ENCODE assay signal across 8 cellular contexts in genomic region chr19:13098291-13099072, GRCh38. TPM values are rescaled to one million over a fixed set of nuclear protein-coding genes. Genes with fewer than 3 reads are reported as not detected.
A peak's percentile ranks its signal among the peaks of the same experiment; 100 is the strongest.
DNase-seq lines count a peak whose midpoint lies in the region; ATAC-seq and TF ChIP-seq lines count a peak whose summit lies in the region.

No MANE protein-coding gene starts in this region.

- H3K27me3 Mint-ChIP-seq in CD8-positive, alpha-beta T cell (ENCODE audit: low read depth) = peaks cover 24% of the 10 kb centered on the region

- DNase-seq in CD8-positive, alpha-beta T cell = peak in 3 of 7 experiments; percentile 24 to 53 (median 50)
- DNase-seq in NCI-H748 treated with DMSO at 0.1 percent for 48 hours (lab: John Stamatoyannopoulos, UW) (peak; percentile 19), cardiac fibroblast (ENCODE audit: low read depth in 2 of 2) (peak; percentile 65 to 73), lung (ENCODE audit: low spot score) (no peak), vagina (ENCODE audit: extremely low spot score in 2 of 2) (no peak), cerebellar nuclear complex (lab: John Stamatoyannopoulos, UW) (no peak), NCI-H1417 (lab: John Stamatoyannopoulos, UW) (no peak)

- TF ChIP-seq POLR2A in vagina (IDR thresholded peaks at IDR 0.05) = no peak

- intact Hi-C loops in CD8-positive, alpha-beta T cell (cut with DNase I, micrococcal nuclease) = loop anchor here (1.0 to 5.0 kb wide), 4 partner anchors 18 to 211 kb away; partner anchors contain the start of genes KLF1 (in 1 of the 2) and TRMT1 (in 1 of the 2)
- intact Hi-C loops in vagina (cut with DNase I) = no loop called here

- peak overlapping the region; percentile 73 for H3K4me3 Mint-ChIP-seq in CD8-positive, alpha-beta T cell

- CTCF ChIA-PET in CD8-positive, alpha-beta T cell (lab: Charles Lee) = no interaction called here

- no peak for TF ChIP-seq CTCF in CD8-positive, alpha-beta T cell (IDR thresholded peaks at IDR 0.05)
- TF ChIP-seq CTCF in cardiac fibroblast (IDR thresholded peaks at IDR 0.05; ENCODE audit: low read depth, low read length) (no peak), lung (IDR thresholded peaks at IDR 0.05; ENCODE audit: control extremely low read depth, extremely low read depth) (no peak), vagina (IDR thresholded peaks at IDR 0.05) (no peak)

- peak overlapping the region; percentile 54 for H3K4me3 ChIP-seq in CD8-positive, alpha-beta T cell (ENCODE audit: low read depth, low read length)
- peak overlapping the region in 1 of 2 donors; percentile 28 for H3K4me3 ChIP-seq in cardiac fibroblast (replicated peaks in 1 of 2; ENCODE audit: low read depth in 2 of 2, low read length in 2 of 2)
- peak overlapping the region; percentile 22 for H3K4me3 ChIP-seq in lung
- peak overlapping the region; percentile 36 to 39 for H3K4me3 ChIP-seq in vagina

- H3K27ac Mint-ChIP-seq in CD8-positive, alpha-beta T cell = peak overlapping the region; percentile 57

- H3K9me3 ChIP-seq in CD8-positive, alpha-beta T cell (ENCODE audit: low read length) = no peaks in the 10 kb centered on the region
- H3K9me3 ChIP-seq in lung (ENCODE audit: control insufficient read depth in 2 of 2, insufficient read depth in 1 of 2, low read length in 1 of 2) (no peaks in the 10 kb centered on the region), vagina (no peaks in the 10 kb centered on the region)

- no peaks in the 10 kb centered on the region for H3K9me3 Mint-ChIP-seq in CD8-positive, alpha-beta T cell

- peaks cover 74% of the 10 kb centered on the region for H3K4me1 ChIP-seq in CD8-positive, alpha-beta T cell (ENCODE audit: insufficient read depth, low read length)
- H3K4me1 ChIP-seq in lung (ENCODE audit: control insufficient read depth in 2 of 2, insufficient read depth in 2 of 2, low read length in 2 of 2) (peaks cover 3 to 24% of the 10 kb centered on the region in 2 donors), vagina (peaks cover 82% of the 10 kb centered on the region)

- peaks cover 51% of the 10 kb centered on the region for H3K4me1 Mint-ChIP-seq in CD8-positive, alpha-beta T cell (ENCODE audit: low read depth)

- 3 to 12% methylated on average over 56 of the region's 56 CpGs for WGBS in lung, 2 donors

- H3K36me3 Mint-ChIP-seq in CD8-positive, alpha-beta T cell = no peaks in the 10 kb centered on the region

- no peak overlapping the region for H3K27ac ChIP-seq in CD8-positive, alpha-beta T cell (ENCODE audit: low read depth, low read length)
- H3K27ac ChIP-seq in lung (ENCODE audit: low read depth in 1 of 2, low read length in 1 of 2) (peak overlapping the region; percentile 87 to 96), vagina (peak overlapping the region; percentile 90)

- POLR2A ChIA-PET in CD8-positive, alpha-beta T cell (lab: Charles Lee) = interaction anchor here (1.1 to 1.7 kb wide), 3 partner anchors 19 to 133 kb away, joined by 6 to 8 read pairs (median 7); partner anchors contain the start of genes IER2, NACC1 and STX10

- H3K36me3 ChIP-seq in CD8-positive, alpha-beta T cell (ENCODE audit: insufficient read depth, low read length) = no peaks in the 10 kb centered on the region
- peaks cover 3 to 16% of the 10 kb centered on the region in 2 donors for H3K36me3 ChIP-seq in lung (ENCODE audit: control insufficient read depth in 2 of 2, insufficient read depth in 2 of 2, low read length in 2 of 2)
- no peaks in the 10 kb centered on the region for H3K36me3 ChIP-seq in vagina

- peaks cover 16% of the 10 kb centered on the region for H3K27me3 ChIP-seq in CD8-positive, alpha-beta T cell (ENCODE audit: insufficient read depth, low read length)
- H3K27me3 ChIP-seq in lung (ENCODE audit: control insufficient read depth, insufficient read depth) (no peaks in the 10 kb centered on the region), vagina (no peaks in the 10 kb centered on the region)

- ATAC-seq in CD8-positive, alpha-beta T cell = peak; percentile 13
- no peak for ATAC-seq in lung (ENCODE audit: insufficient read depth, low FRiP score)
- ATAC-seq in HG02840 (IDR thresholded peaks at IDR 0.05; ENCODE audit: low FRiP score, unreplicated experiment) = no peak

RNA-seq across cellular contexts. Expression of gene LYL1, which starts 4.2 kb away (rescaled TPM):
- total RNA-seq in CD8-positive, alpha-beta T cell = under 1 TPM; 0.81 to 0.92 TPM
- total RNA-seq in lung (10 to 100 TPM; 12.9 to 25.9 TPM), vagina (11.5 TPM)
- 10 to 100 TPM; 15.5 to 34.1 TPM for polyA plus RNA-seq in lung

RNA-seq across cellular contexts. Expression of gene TRMT1, which starts 18.1 kb away (rescaled TPM):
- total RNA-seq in CD8-positive, alpha-beta T cell = 10 to 100 TPM; 76.4 to 77.2 TPM
- total RNA-seq in lung = 10 to 100 TPM; 14.4 to 41.4 TPM
- 10 to 100 TPM; 46.1 to 48.2 TPM for polyA plus RNA-seq in lung
- 28.0 TPM for total RNA-seq in vagina

RNA-seq across cellular contexts. Expression of gene NACC1, which starts 19.6 kb away (rescaled TPM):
- 10 to 100 TPM; 16.8 to 20.8 TPM for total RNA-seq in CD8-positive, alpha-beta T cell
- total RNA-seq in lung = 10 to 100 TPM; 18.4 to 94.8 TPM
- polyA plus RNA-seq in lung = 10 to 100 TPM; 51.6 to 64.9 TPM
- total RNA-seq in vagina = 22.6 TPM

RNA-seq across cellular contexts. Expression of gene STX10, which starts 51.7 kb away (rescaled TPM):
- 10 to 100 TPM; 35.7 to 37.5 TPM for total RNA-seq in CD8-positive, alpha-beta T cell
- 10 to 100 TPM; 45.8 to 94.3 TPM for total RNA-seq in lung
- 100 to 1,000 TPM; 128 to 136 TPM for polyA plus RNA-seq in lung
- total RNA-seq in vagina = 71.5 TPM

RNA-seq across cellular contexts. Expression of gene IER2, which starts 51.7 kb away (rescaled TPM):
- total RNA-seq in CD8-positive, alpha-beta T cell = 100 to 1,000 TPM; 223 to 229 TPM
- total RNA-seq in lung = 10 to 100 TPM; 29.8 to 93.5 TPM
- 100 to 1,000 TPM in 1 of 2 donors, 10 to 100 TPM in 1; 92.5 to 242 TPM for polyA plus RNA-seq in lung
- total RNA-seq in vagina = 152 TPM

Comparison
In these comparisons a context has a peak if more than half of its experiments do, and no peak if none do; other contexts are left out.
1. DNase-seq: peak in NCI-H748 treated with DMSO at 0.1 percent for 48 hours (single experiment) and cardiac fibroblast (2 of 2); none in lung (single experiment), vagina (0 of 2), cerebellar nuclear complex (0 of 2) and NCI-H1417 (0 of 3).